ENCODE assay signal across 1 cellular context in the genomic region with DNA sequence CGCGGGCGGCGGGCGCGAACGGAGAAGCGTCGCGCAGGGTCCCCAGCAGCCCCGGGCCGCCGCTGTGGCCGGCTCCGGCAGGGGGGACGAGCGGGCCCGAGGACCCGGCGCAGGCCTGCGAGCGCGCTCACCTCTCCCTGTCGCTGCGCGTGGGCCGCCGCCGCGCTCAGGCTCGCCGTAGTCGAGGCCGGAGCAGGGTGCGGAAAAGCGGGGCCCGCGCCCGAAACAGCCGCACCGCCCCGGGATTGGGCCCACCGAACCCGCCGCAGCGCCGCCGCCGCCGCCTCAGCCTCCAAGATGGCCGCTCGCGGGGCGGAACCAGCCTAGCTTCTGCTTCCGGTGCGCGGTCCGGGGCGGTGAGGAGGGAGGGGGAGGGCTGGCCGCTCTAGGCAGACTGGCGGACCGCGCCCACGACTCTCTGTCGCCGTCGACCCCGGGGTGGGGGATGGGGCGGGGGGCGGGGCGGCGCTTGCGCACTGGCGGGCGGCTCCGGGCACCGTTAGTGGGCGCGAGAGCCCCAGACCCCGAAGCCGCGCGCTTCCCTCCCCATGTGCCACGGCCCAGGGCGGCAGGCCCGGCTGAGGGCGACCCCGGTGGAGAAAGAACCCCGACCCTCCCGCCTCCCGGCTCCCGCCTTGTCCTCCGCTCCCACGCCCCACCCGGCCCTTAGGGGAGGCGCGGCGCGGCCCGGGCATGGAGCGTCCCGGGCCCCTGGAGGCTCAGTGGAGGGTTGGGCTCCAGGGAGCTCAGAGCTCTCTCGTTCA.
TF ChIP-seq lines count a peak whose summit lies in the region.

Gene UBE2J2, minus strand, starts transcription at position 320 of the 764 bp plus-strand sequence. CDS start 5,862 bp downstream, outside the sequence.

TF ChIP-seq in K562, 482 proteins besides CTCF, POLR2A, EP300 and RAD21 (continued from another document and continues in another):
- no peak for TF ChIP-seq ZNF318 (IDR thresholded peaks at IDR 0.05; ENCODE audit: borderline replicate concordance in 1 of 2, low read depth in 1 of 2)
- TF ChIP-seq LCOR (CRISPR knock-in tag; IDR thresholded peaks at IDR 0.05) = peak; percentile 30; the same call in 1 of the 2 replicates
- TF ChIP-seq ZNF584 (CRISPR knock-in tag; IDR thresholded peaks at IDR 0.05; ENCODE audit: low read depth) = no peak
- TF ChIP-seq MAZ (CRISPR knock-in tag; conservative IDR thresholded peaks at IDR 0.05 in 1 of 2, IDR thresholded peaks at IDR 0.05 in 1 of 2) = peak; percentile 85 to 93
- TF ChIP-seq BCL6 (CRISPR knock-in tag; IDR thresholded peaks at IDR 0.05) = no peak
- TF ChIP-seq MAFK (IDR thresholded peaks at IDR 0.05; ENCODE audit: low read length) = no peak
- no peak for TF ChIP-seq PHB (CRISPR knock-in tag; IDR thresholded peaks at IDR 0.05)
- TF ChIP-seq ZNF212 (CRISPR knock-in tag; IDR thresholded peaks at IDR 0.05) = no peak
- TF ChIP-seq ETS2 (tag; IDR thresholded peaks at IDR 0.05; ENCODE audit: borderline replicate concordance, poor library complexity, severe bottlenecking) = peak; percentile 30
- TF ChIP-seq ZBTB7A (IDR thresholded peaks at IDR 0.05; ENCODE audit: borderline replicate concordance, control insufficient read depth, low read depth, low read length) = peak; percentile 73; the same call in 1 of the 2 replicates
- no peak for TF ChIP-seq ZBTB26 (CRISPR knock-in tag; IDR thresholded peaks at IDR 0.05)
- no peak for TF ChIP-seq CAMTA2 (CRISPR knock-in tag; conservative IDR thresholded peaks at IDR 0.05)
- TF ChIP-seq BRF1 (IDR thresholded peaks at IDR 0.05; ENCODE audit: borderline replicate concordance, extremely low read depth, insufficient read length) = no peak
- TF ChIP-seq ZNF695 (CRISPR knock-in tag; IDR thresholded peaks at IDR 0.05) = no peak
- no peak for TF ChIP-seq DPF2 (IDR thresholded peaks at IDR 0.05)
- TF ChIP-seq POLR3A (IDR thresholded peaks at IDR 0.05; ENCODE audit: borderline replicate concordance, extremely low read depth, insufficient read depth, insufficient read length) = no peak
- TF ChIP-seq, protein P1, sequence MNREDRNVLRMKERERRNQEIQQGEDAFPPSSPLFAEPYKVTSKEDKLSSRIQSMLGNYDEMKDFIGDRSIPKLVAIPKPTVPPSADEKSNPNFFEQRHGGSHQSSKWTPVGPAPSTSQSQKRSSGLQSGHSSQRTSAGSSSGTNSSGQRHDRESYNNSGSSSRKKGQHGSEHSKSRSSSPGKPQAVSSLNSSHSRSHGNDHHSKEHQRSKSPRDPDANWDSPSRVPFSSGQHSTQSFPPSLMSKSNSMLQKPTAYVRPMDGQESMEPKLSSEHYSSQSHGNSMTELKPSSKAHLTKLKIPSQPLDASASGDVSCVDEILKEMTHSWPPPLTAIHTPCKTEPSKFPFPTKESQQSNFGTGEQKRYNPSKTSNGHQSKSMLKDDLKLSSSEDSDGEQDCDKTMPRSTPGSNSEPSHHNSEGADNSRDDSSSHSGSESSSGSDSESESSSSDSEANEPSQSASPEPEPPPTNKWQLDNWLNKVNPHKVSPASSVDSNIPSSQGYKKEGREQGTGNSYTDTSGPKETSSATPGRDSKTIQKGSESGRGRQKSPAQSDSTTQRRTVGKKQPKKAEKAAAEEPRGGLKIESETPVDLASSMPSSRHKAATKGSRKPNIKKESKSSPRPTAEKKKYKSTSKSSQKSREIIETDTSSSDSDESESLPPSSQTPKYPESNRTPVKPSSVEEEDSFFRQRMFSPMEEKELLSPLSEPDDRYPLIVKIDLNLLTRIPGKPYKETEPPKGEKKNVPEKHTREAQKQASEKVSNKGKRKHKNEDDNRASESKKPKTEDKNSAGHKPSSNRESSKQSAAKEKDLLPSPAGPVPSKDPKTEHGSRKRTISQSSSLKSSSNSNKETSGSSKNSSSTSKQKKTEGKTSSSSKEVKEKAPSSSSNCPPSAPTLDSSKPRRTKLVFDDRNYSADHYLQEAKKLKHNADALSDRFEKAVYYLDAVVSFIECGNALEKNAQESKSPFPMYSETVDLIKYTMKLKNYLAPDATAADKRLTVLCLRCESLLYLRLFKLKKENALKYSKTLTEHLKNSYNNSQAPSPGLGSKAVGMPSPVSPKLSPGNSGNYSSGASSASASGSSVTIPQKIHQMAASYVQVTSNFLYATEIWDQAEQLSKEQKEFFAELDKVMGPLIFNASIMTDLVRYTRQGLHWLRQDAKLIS (CRISPR knock-in tag; IDR thresholded peaks at IDR 0.05) = no peak
- TF ChIP-seq TCFL5 (CRISPR knock-in tag; conservative IDR thresholded peaks at IDR 0.05) = no peak
- TF ChIP-seq MXD1 (CRISPR knock-in tag; IDR thresholded peaks at IDR 0.05; ENCODE audit: borderline replicate concordance, poor library complexity, severe bottlenecking) = no peak
- no peak for TF ChIP-seq NCOA6 (IDR thresholded peaks at IDR 0.05)
- TF ChIP-seq ZFX (CRISPR knock-in tag; IDR thresholded peaks at IDR 0.05) = peak; percentile 89
- TF ChIP-seq SREBF2 (CRISPR knock-in tag; IDR thresholded peaks at IDR 0.05) = no peak
- TF ChIP-seq POLR2AphosphoS2 (IDR thresholded peaks at IDR 0.05; ENCODE audit: low read length) = peak; percentile 50; the same call in 1 of the 2 replicates
- TF ChIP-seq TFAM (CRISPR knock-in tag; conservative IDR thresholded peaks at IDR 0.05) = no peak
- no peak for TF ChIP-seq PREB (CRISPR knock-in tag; IDR thresholded peaks at IDR 0.05)
- TF ChIP-seq ZNF655 (CRISPR knock-in tag; IDR thresholded peaks at IDR 0.05) = no peak
- TF ChIP-seq ETV6 (IDR thresholded peaks at IDR 0.05; ENCODE audit: borderline replicate concordance in 1 of 2, low read depth in 2 of 2, low read length in 1 of 2) = no peak
- no peak for TF ChIP-seq ETV6 (CRISPR knock-in tag; IDR thresholded peaks at IDR 0.05; ENCODE audit: borderline replicate concordance)
- TF ChIP-seq CBX2 (IDR thresholded peaks at IDR 0.05; ENCODE audit: insufficient read depth, low read length, poor library complexity, severe bottlenecking) = no peak
- peak; percentile 88 for TF ChIP-seq HMGXB4 (CRISPR knock-in tag; IDR thresholded peaks at IDR 0.05)
- no peak for TF ChIP-seq SRSF3 (IDR thresholded peaks at IDR 0.05; ENCODE audit: insufficient read depth, low read length)
- peak; percentile 53 to 61; a peak in 1 of 4 replicates for TF ChIP-seq SIN3A (IDR thresholded peaks at IDR 0.05; ENCODE audit: borderline replicate concordance in 2 of 2, control insufficient read depth in 1 of 2, low read depth in 2 of 2, low read length in 2 of 2)
- TF ChIP-seq JUND (IDR thresholded peaks at IDR 0.05; ENCODE audit: borderline replicate concordance, low read depth, low read length) = 0 out of 2 replicates have a peak, but pooled peaks have one; percentile 13
- TF ChIP-seq JUND (tag; IDR thresholded peaks at IDR 0.05; ENCODE audit: borderline replicate concordance, low read depth, low read length) = no peak; the same call in 2 of the 3 replicates
- TF ChIP-seq RBBP5 (IDR thresholded peaks at IDR 0.05; ENCODE audit: borderline replicate concordance, insufficient read depth, low read length, poor library complexity, severe bottlenecking) = peak; percentile 98
- peak; percentile 62 for TF ChIP-seq PHF20 (IDR thresholded peaks at IDR 0.05; ENCODE audit: partially characterized antibody)
- TF ChIP-seq NR2C1 (IDR thresholded peaks at IDR 0.05) = peak; percentile 97
- TF ChIP-seq NR2C1 (tag; IDR thresholded peaks at IDR 0.05) = peak; percentile 98
- TF ChIP-seq ZNF140 (CRISPR knock-in tag; IDR thresholded peaks at IDR 0.05) = no peak
